2 cellular contexts compared by ENCODE assay signal in the genomic region with DNA sequence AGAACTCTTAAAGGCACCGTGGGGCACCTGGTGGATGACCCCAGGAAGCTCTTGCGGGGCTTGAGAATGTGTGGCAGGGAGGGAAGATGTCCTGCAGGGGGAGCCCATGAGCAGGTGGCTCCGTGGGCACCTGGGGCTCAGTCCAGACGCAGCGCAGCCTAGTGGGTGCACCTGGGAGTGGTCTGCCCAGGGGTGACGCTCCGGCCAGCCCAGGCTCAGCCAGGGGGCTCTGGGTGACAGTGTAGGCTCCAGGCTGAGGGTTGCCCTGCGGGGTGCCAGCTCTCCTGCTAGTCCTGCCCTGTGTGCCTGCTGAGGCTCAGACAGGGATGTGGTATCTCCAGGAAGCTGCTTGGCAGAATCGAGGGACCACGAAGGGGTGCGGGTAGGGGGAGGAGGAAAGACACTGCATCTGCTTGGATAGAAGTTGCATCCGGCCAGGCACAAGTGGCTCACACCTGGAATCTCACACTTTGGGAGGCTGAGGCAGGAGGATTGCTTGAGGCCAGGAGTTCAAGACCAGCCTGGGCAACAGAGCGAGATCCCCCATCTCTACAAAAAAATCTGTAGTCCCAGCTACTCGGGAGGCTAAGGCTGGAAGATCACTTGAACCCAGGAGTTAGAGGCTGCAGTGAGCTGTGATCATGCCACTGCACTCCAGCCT.
TF ChIP-seq lines count a peak whose summit lies in the region.

No MANE protein-coding gene starts in this region.

TF ChIP-seq in A549, 52 proteins besides CTCF, POLR2A, EP300 and RAD21:
- no peak for TF ChIP-seq MAFK (IDR thresholded peaks at IDR 0.05; ENCODE audit: partially characterized antibody)
- TF ChIP-seq PHF8 (IDR thresholded peaks at IDR 0.05; ENCODE audit: borderline replicate concordance, low read depth): no peak
- TF ChIP-seq EHMT2 (IDR thresholded peaks at IDR 0.05; ENCODE audit: low read depth): no peak
- TF ChIP-seq MYC (IDR thresholded peaks at IDR 0.05; ENCODE audit: borderline replicate concordance, low read length): no peak
- TF ChIP-seq SMC3 (IDR thresholded peaks at IDR 0.05): peak; percentile 68
- no peak for TF ChIP-seq EHF (CRISPR knock-in tag; IDR thresholded peaks at IDR 0.05)
- no peak for TF ChIP-seq FOSB (CRISPR knock-in tag; IDR thresholded peaks at IDR 0.05)
TF ChIP-seq in A549: peak in this region for 1.

TF ChIP-seq in IMR-90, 13 proteins besides CTCF, POLR2A, EP300 and RAD21:
- TF ChIP-seq SMC3 (IDR thresholded peaks at IDR 0.05; ENCODE audit: low read depth, low read length) (peak; percentile 71), MXI1 (IDR thresholded peaks at IDR 0.05; ENCODE audit: borderline replicate concordance, low read depth, low read length) (no peak), MAZ (IDR thresholded peaks at IDR 0.05; ENCODE audit: borderline replicate concordance, low read depth, low read length) (peak; percentile 50; the same call in 1 of the 2 replicates), RFX5 (IDR thresholded peaks at IDR 0.05; ENCODE audit: low read depth, low read length) (no peak), FOS (IDR thresholded peaks at IDR 0.05; ENCODE audit: low read depth, low read length) (no peak), CEBPB (IDR thresholded peaks at IDR 0.05; ENCODE audit: low read depth, low read length) (no peak), BHLHE40 (IDR thresholded peaks at IDR 0.05; ENCODE audit: low read depth, low read length) (no peak), CHD1 (IDR thresholded peaks at IDR 0.05; ENCODE audit: low read depth, low read length) (no peak), RCOR1 (IDR thresholded peaks at IDR 0.05; ENCODE audit: insufficient replicate concordance, low read length) (no peak), NFE2L2 (IDR thresholded peaks at IDR 0.05; ENCODE audit: low read depth, low read length) (no peak), MAFK (IDR thresholded peaks at IDR 0.05; ENCODE audit: low read depth, low read length) (no peak)
- TF ChIP-seq, protein P1, sequence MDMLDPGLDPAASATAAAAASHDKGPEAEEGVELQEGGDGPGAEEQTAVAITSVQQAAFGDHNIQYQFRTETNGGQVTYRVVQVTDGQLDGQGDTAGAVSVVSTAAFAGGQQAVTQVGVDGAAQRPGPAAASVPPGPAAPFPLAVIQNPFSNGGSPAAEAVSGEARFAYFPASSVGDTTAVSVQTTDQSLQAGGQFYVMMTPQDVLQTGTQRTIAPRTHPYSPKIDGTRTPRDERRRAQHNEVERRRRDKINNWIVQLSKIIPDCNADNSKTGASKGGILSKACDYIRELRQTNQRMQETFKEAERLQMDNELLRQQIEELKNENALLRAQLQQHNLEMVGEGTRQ (IDR thresholded peaks at IDR 0.05; ENCODE audit: low read depth, low read length): no peak
- TF ChIP-seq, protein P2, sequence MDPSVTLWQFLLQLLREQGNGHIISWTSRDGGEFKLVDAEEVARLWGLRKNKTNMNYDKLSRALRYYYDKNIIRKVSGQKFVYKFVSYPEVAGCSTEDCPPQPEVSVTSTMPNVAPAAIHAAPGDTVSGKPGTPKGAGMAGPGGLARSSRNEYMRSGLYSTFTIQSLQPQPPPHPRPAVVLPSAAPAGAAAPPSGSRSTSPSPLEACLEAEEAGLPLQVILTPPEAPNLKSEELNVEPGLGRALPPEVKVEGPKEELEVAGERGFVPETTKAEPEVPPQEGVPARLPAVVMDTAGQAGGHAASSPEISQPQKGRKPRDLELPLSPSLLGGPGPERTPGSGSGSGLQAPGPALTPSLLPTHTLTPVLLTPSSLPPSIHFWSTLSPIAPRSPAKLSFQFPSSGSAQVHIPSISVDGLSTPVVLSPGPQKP (IDR thresholded peaks at IDR 0.05; ENCODE audit: borderline replicate concordance, low read depth, low read length): no peak
